In the genomic region with DNA sequence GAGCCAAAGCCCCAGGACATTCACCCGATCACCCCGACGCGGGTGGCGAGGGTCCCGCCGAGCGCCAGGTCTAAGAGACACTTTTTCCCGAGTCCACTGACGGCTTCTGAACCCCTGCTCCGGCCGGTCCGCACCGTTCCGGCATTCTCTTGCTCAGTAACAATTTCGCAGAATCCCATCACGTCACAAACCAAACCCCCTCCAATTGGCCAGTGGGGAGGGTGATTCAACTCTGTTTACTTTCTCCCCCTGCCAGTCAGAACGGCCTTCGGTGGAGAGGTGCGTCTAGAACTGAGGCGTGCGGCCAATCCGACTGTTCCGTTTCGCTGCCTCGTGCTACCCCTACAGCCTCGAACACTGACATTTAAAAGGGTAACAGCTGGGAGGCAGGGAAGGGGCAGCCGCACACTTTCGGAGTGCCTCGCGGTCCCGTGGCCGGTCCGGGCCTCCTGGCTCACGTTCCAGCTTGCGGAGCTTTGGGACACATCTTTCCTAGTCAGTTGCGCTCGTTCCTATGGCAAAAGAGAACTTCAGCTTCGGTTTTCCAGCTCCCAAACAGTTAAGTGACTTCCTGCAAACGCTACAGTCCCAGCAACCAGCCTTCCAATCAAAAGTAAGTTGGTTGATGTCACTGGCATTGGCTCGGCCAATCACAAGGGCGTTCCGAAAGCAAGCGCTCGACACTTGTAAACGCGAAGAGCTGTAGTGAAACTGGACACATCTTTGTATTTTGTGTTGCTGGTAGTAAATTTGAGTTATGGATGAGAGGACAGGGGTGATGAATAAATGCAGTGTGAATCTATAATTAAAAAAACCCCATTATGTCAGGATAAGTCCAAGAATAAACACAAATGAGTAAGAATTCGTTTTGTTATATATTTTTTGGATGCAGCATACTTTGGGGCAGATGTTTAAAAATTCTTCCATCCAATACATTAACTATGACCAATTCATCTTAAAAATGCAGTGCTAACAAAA, we compare ENCODE assay signal across 8 cellular contexts. TPM values are rescaled to one million over a fixed set of nuclear protein-coding genes. Genes with fewer than 3 reads are reported as not detected.
A peak's percentile ranks its signal among the peaks of the same experiment; 100 is the strongest.
DNase-seq lines count a peak whose midpoint lies in the region; ATAC-seq and TF ChIP-seq lines count a peak whose summit lies in the region.

Gene KLF9 (minus strand): TSS at position 860 of the 978 bp plus-strand sequence. CDS start 1,294 bp downstream, outside the sequence.

- intact Hi-C loops in T-helper 1 cell treated with Interleukin-12 subunit alpha and Interleukin-12 subunit beta and Interleukin-4 antibody, amounts not matched to agents 30 ng/mL and 1 ng/mL, for 36 hours (cut with micrococcal nuclease), result loop anchor here (1.0 to 10.0 kb wide), 6 partner anchors 188 to 1951 kb away; partner anchors contain the start of genes CEMIP2 and ZFAND5
- intact Hi-C loops in adrenal gland (cut with DNase I), result loop anchor here (5.0 to 10.0 kb wide), 3 partner anchors 68 to 191 kb away; no protein-coding TSS in a partner anchor
- intact Hi-C loops in cardiac septum (cut with DNase I), result loop anchor here (1.0 to 2.0 kb wide), 2 partner anchors 66 to 175 kb away; no protein-coding TSS in a partner anchor
- intact Hi-C loops in transverse colon (cut with DNase I; ENCODE audit: low total_unique reads), result loop anchor here (10.0 kb wide), 3 partner anchors 369 to 1951 kb away; partner anchors contain the start of genes MAMDC2 and ZFAND5

- WGBS in adrenal gland, 4 donors, result 0 to 1% (median 0%) methylated on average over 9 to 48 of the region's 48 CpGs
- 0% methylated on average over 8 to 38 of the region's 48 CpGs for WGBS in transverse colon (ENCODE audit: low coverage in 1 of 2), 2 donors

- TF ChIP-seq CTCF in GM12865 (IDR thresholded peaks at IDR 0.05; ENCODE audit: insufficient read depth, low read depth, low read length, missing control alignments) (no peak), adrenal gland (IDR thresholded peaks at IDR 0.05) (no peak), transverse colon (IDR thresholded peaks at IDR 0.05) (peak in 1 of 5 experiments; percentile 4)

- peak; percentile 71 for ATAC-seq in HG02642 (IDR thresholded peaks at IDR 0.05; ENCODE audit: poor library complexity, unreplicated experiment)

- H3K9me3 ChIP-seq in adrenal gland (replicated peaks in 1 of 3) (no peaks in the 10 kb centered on the region), transverse colon (no peaks in the 10 kb centered on the region)

- TF ChIP-seq EP300 in transverse colon (IDR thresholded peaks at IDR 0.05; ENCODE audit: low read depth), result peak; percentile 91

- peak; percentile 84 to 98 for TF ChIP-seq POLR2A in adrenal gland (IDR thresholded peaks at IDR 0.05)
- TF ChIP-seq POLR2A in transverse colon (IDR thresholded peaks at IDR 0.05), result peak; percentile 99

- H3K27ac ChIP-seq in adrenal gland, result peak within 1 kb of the TSS; percentile 99 to 100 (median 99)
- peak within 1 kb of the TSS; percentile 99 to 100 (median 100) for H3K27ac ChIP-seq in transverse colon

- in situ Hi-C loops in transverse colon (cut with MboI; ENCODE audit: low pct_ligation_motif_present in 1 of 4, low pct_unique_long_range_greater_than_20kb in 1 of 4, low sequenced_read_pairs in 3 of 4), result loop anchor here in 1 of 4 donors (10.0 kb wide), 1 partner anchor 71 kb away; no protein-coding TSS in a partner anchor

- DNase-seq in GM12865 (ENCODE audit: low read depth) (peak; percentile 83), NCI-H128 (lab: John Stamatoyannopoulos, UW; ENCODE audit: unreplicated experiment) (peak; percentile 34), adrenal gland (peak; percentile 94 to 99 (median 98)), cardiac septum (ENCODE audit: low spot score) (peak; percentile 96), pons (ENCODE audit: low spot score) (peak; percentile 99), transverse colon (peak; percentile 95)

- H3K4me1 ChIP-seq in adrenal gland (replicated peaks in 1 of 2) (peaks cover 41 to 61% of the 10 kb centered on the region in 2 donors), transverse colon (peaks cover 21 to 59% (median 44%) of the 10 kb centered on the region in 4 donors)

- H3K36me3 ChIP-seq in adrenal gland (replicated peaks in 1 of 2) (no peaks in the 10 kb centered on the region), transverse colon (no peaks in the 10 kb centered on the region)

- peak within 1 kb of the TSS; percentile 57 for H3K4me3 ChIP-seq in GM12865 (ENCODE audit: low read depth, low read length)
- H3K4me3 ChIP-seq in adrenal gland, result peak within 1 kb of the TSS; percentile 66 to 99 (median 87)
- H3K4me3 ChIP-seq in transverse colon, result peak within 1 kb of the TSS; percentile 89 to 96 (median 92)

- H3K27me3 ChIP-seq in adrenal gland (no peaks in the 10 kb centered on the region), transverse colon (no peaks in the 10 kb centered on the region)

RNA-seq across cellular contexts. Expression of gene KLF9, which starts in this region (rescaled TPM):
- total RNA-seq in T-helper 1 cell treated with Interleukin-12 subunit alpha and Interleukin-12 subunit beta and Interleukin-4 antibody, amounts not matched to agents 30 ng/mL and 1 ng/mL, for 36 hours, result 10.7 and 11.6 TPM in 2 replicates
- total RNA-seq in adrenal gland (10 to 100 TPM; 34.3 to 80.7 (median 45.3) TPM), cardiac septum (19.0 TPM), transverse colon (100 to 1,000 TPM in 1 of 4 donors, 10 to 100 TPM in 3; 60.3 to 111 (median 82.9) TPM)
- polyA plus RNA-seq in adrenal gland, result 10 to 100 TPM; 16.8 to 34.1 (median 17.1) TPM

Comparison
In these comparisons a context has a peak if more than half of its experiments do, and no peak if none do; other contexts are left out.
1. Peak in every context shown above with its lines: DNase-seq, ATAC-seq, H3K4me3 ChIP-seq and H3K27ac ChIP-seq.
2. DNase-seq: peak in every context shown above with its lines; median percentile 99 in pons; 98 in adrenal gland; 96 in cardiac septum; 95 in transverse colon; 83 in GM12865; 34 in NCI-H128.